In genomic region chr6:111758608-111759293, GRCh38 we compare ENCODE assay signal across 11 cellular contexts.
A peak's percentile ranks its signal among the peaks of the same experiment; 100 is the strongest.
DNase-seq lines count a peak whose midpoint lies in the region; ATAC-seq and TF ChIP-seq lines count a peak whose summit lies in the region.
"Had no signal": no experiment of that assay in that cellular context is flagged by ENCODE, and none has a peak within 500 bp of the region (broad histone marks: within the 10 kb centered on the region; RNA-seq: fewer than 3 reads in every experiment).

No MANE protein-coding gene starts in this region.

- peak overlapping the region; percentile 81 for H3K4me3 Mint-ChIP-seq in activated T-helper 1 cell treated with anti-CD3 and anti-CD28 coated beads, Interleukin-12 subunit alpha, Interleukin-12 subunit beta, Interleukin-2, Interleukin-4 antibody, amounts not matched to agents 30 ng/mL and 10 ng/mL and 1 ng/mL, durations not matched to agents 14 hours and 24 hours and 36 hours
- H3K4me3 Mint-ChIP-seq in immature natural killer cell: peak overlapping the region; percentile 87 to 95 (median 90)

- H3K27ac Mint-ChIP-seq in activated T-helper 1 cell treated with anti-CD3 and anti-CD28 coated beads, Interleukin-12 subunit alpha, Interleukin-12 subunit beta, Interleukin-2, Interleukin-4 antibody, amounts not matched to agents 30 ng/mL and 10 ng/mL and 1 ng/mL, durations not matched to agents 14 hours and 24 hours and 36 hours: peak overlapping the region; percentile 96
- H3K27ac Mint-ChIP-seq in immature natural killer cell: peak overlapping the region; percentile 100

- TF ChIP-seq EP300 in suprapubic skin (IDR thresholded peaks at IDR 0.05): no peak

- peak overlapping the region; percentile 2 for H3K4me3 ChIP-seq in suprapubic skin
- H3K4me3 ChIP-seq: SJCRH30 had no signal

- intact Hi-C loops in activated T-helper 1 cell treated with anti-CD3 and anti-CD28 coated beads, Interleukin-12 subunit alpha, Interleukin-12 subunit beta, Interleukin-2, Interleukin-4 antibody, amounts not matched to agents 30 ng/mL and 10 ng/mL and 1 ng/mL, durations not matched to agents 14 hours and 24 hours and 36 hours (cut with micrococcal nuclease): loop anchor here (1.0 to 2.0 kb wide), 3 partner anchors 7 to 270 kb away; no protein-coding TSS in a partner anchor

- DNase-seq in activated T-cell treated with anti-CD3 and anti-CD28 coated beads, Interleukin-2, amount 50 U/mL, for 1 hour: peak; percentile 68
- DNase-seq in activated T-cell treated with anti-CD3 and anti-CD28 coated beads for 4 hours (no peak), immature natural killer cell (peak; percentile 34 to 59 (median 41)), suprapubic skin (ENCODE audit: low spot score in 2 of 2) (no peak), NCI-H524 (lab: John Stamatoyannopoulos, UW) (no peak)
- DNase-seq in activated T-helper 1 cell treated with anti-CD3 and anti-CD28 coated beads, Interleukin-12 subunit alpha, Interleukin-12 subunit beta, Interleukin-2, Interleukin-4 antibody, amounts not matched to agents 30 ng/mL and 10 ng/mL and 1 ng/mL, durations not matched to agents 14 hours and 24 hours and 36 hours (ENCODE audit: low spot score): no peak
- DNase-seq: NCI-H1694, SJCRH30 had no signal

- no peak for TF ChIP-seq CTCF in suprapubic skin (IDR thresholded peaks at IDR 0.05)

- H3K4me1 Mint-ChIP-seq in activated T-helper 1 cell treated with anti-CD3 and anti-CD28 coated beads, Interleukin-12 subunit alpha, Interleukin-12 subunit beta, Interleukin-2, Interleukin-4 antibody, amounts not matched to agents 30 ng/mL and 10 ng/mL and 1 ng/mL, durations not matched to agents 14 hours and 24 hours and 36 hours (ENCODE audit: low read depth): peaks cover 94% of the 10 kb centered on the region
- peaks cover 96 to 100% of the 10 kb centered on the region in 2 donors for H3K4me1 Mint-ChIP-seq in immature natural killer cell

- no peaks in the 10 kb centered on the region for H3K27me3 ChIP-seq in suprapubic skin
- H3K27me3 ChIP-seq: ascending aorta, SJCRH30 had no signal

- ATAC-seq in HG03097 (IDR thresholded peaks at IDR 0.05; ENCODE audit: low FRiP score, unreplicated experiment): no peak
- ATAC-seq in HG03378 (IDR thresholded peaks at IDR 0.05; ENCODE audit: unreplicated experiment): no peak

- H3K4me1 ChIP-seq in suprapubic skin: peaks cover 24% of the 10 kb centered on the region

- no peaks in the 10 kb centered on the region for H3K27me3 Mint-ChIP-seq in activated T-helper 1 cell treated with anti-CD3 and anti-CD28 coated beads, Interleukin-12 subunit alpha, Interleukin-12 subunit beta, Interleukin-2, Interleukin-4 antibody, amounts not matched to agents 30 ng/mL and 10 ng/mL and 1 ng/mL, durations not matched to agents 14 hours and 24 hours and 36 hours (ENCODE audit: insufficient read depth)
- peaks cover 33 to 55% (median 44%) of the 10 kb centered on the region in 3 donors for H3K27me3 Mint-ChIP-seq in immature natural killer cell (ENCODE audit: low read depth in 3 of 3)

- no peaks in the 10 kb centered on the region for H3K36me3 ChIP-seq in suprapubic skin
- H3K36me3 ChIP-seq: ascending aorta had no signal

- WGBS in suprapubic skin: 91% methylated on average over 11 of the region's 11 CpGs

- no peak for TF ChIP-seq POLR2A in suprapubic skin (IDR thresholded peaks at IDR 0.05)

- peak overlapping the region; percentile 63 for H3K27ac ChIP-seq in suprapubic skin
- H3K27ac ChIP-seq: SJCRH30 had no signal

- H3K36me3 Mint-ChIP-seq in activated T-helper 1 cell treated with anti-CD3 and anti-CD28 coated beads, Interleukin-12 subunit alpha, Interleukin-12 subunit beta, Interleukin-2, Interleukin-4 antibody, amounts not matched to agents 30 ng/mL and 10 ng/mL and 1 ng/mL, durations not matched to agents 14 hours and 24 hours and 36 hours (ENCODE audit: low read depth): peaks cover 55% of the 10 kb centered on the region
- H3K36me3 Mint-ChIP-seq in immature natural killer cell: peaks cover 10 to 29% (median 23%) of the 10 kb centered on the region in 3 donors

- no peaks in the 10 kb centered on the region for H3K9me3 Mint-ChIP-seq in activated T-helper 1 cell treated with anti-CD3 and anti-CD28 coated beads, Interleukin-12 subunit alpha, Interleukin-12 subunit beta, Interleukin-2, Interleukin-4 antibody, amounts not matched to agents 30 ng/mL and 10 ng/mL and 1 ng/mL, durations not matched to agents 14 hours and 24 hours and 36 hours
- H3K9me3 Mint-ChIP-seq in immature natural killer cell: no peaks in the 10 kb centered on the region

- no peaks in the 10 kb centered on the region for H3K9me3 ChIP-seq in suprapubic skin
- H3K9me3 ChIP-seq: ascending aorta, SJCRH30 had no signal

Comparison
In these comparisons a context has a peak if more than half of its experiments do, and no peak if none do; other contexts are left out.
1. DNase-seq: peak in activated T-cell treated with anti-CD3 and anti-CD28 coated beads, Interleukin-2, amount 50 U/mL, for 1 hour (single experiment) and immature natural killer cell (3 of 3); none in activated T-cell treated with anti-CD3 and anti-CD28 coated beads for 4 hours (single experiment), activated T-helper 1 cell treated with anti-CD3 and anti-CD28 coated beads, Interleukin-12 subunit alpha, Interleukin-12 subunit beta, Interleukin-2, Interleukin-4 antibody, amounts not matched to agents 30 ng/mL and 10 ng/mL and 1 ng/mL, durations not matched to agents 14 hours and 24 hours and 36 hours (single experiment), suprapubic skin (0 of 2) and NCI-H524 (0 of 2).